19 cellular contexts compared by ENCODE assay signal in the genomic region with DNA sequence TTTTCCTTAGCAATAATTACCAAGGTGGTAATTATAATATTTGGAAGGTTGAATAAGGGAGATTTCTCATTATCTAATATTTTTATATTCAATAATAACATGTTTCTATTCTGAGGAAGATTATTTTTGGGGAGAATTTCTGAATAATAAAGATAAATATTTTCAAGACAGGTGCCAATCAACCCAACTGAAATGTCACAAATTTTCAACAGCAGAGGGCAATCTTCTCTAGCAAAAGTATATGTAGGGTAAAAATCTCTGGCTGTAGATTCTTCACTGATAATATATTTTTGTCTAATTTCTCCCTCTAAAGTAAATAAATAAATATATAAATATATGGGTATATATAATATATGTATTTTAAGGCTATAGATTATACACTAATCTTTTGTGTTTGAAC.
A peak's percentile ranks its signal among the peaks of the same experiment; 100 is the strongest.
DNase-seq lines count a peak whose midpoint lies in the region; ATAC-seq, FAIRE-seq and TF ChIP-seq lines count a peak whose summit lies in the region.
"Had no signal": no experiment of that assay in that cellular context is flagged by ENCODE, and none has a peak within 500 bp of the region (broad histone marks: within the 10 kb centered on the region; RNA-seq: fewer than 3 reads in every experiment).

No MANE protein-coding gene starts in this region.

- no peaks in the 10 kb centered on the region for H3K27me3 ChIP-seq in RWPE2 (ENCODE audit: insufficient read depth, poor library complexity, severe bottlenecking)
- H3K27me3 ChIP-seq: esophagus squamous epithelium, ovary had no signal

- no peak overlapping the region for H3K4me3 ChIP-seq in RWPE2 (ENCODE audit: severe bottlenecking)
- H3K4me3 ChIP-seq in kidney (ENCODE audit: low read length in 2 of 2): no peak overlapping the region
- no peak overlapping the region for H3K4me3 ChIP-seq in coronary artery
- H3K4me3 ChIP-seq: esophagus squamous epithelium, lung, ovary had no signal

- no peaks in the 10 kb centered on the region for H3K4me1 ChIP-seq in RWPE2 (ENCODE audit: insufficient read depth, poor library complexity, severe bottlenecking)
- no peaks in the 10 kb centered on the region for H3K4me1 ChIP-seq in kidney (ENCODE audit: control insufficient read depth in 1 of 2, insufficient read depth in 1 of 2, low read depth in 1 of 2, low read length in 2 of 2)
- H3K4me1 ChIP-seq: esophagus squamous epithelium had no signal

- DNase-seq in Kasumi-1 (lab: John Stamatoyannopoulos, UW) (peak; percentile 20 to 39), RWPE2 (ENCODE audit: low spot score) (no peak), kidney (no peak), D341Med (ENCODE audit: low spot score) (no peak), coronary artery (ENCODE audit: low spot score) (no peak), NCI-H1417 (lab: John Stamatoyannopoulos, UW) (no peak), SHP77 (lab: John Stamatoyannopoulos, UW) (no peak)
- DNase-seq: activated CD4-positive, alpha-beta T cell treated with anti-CD3 and anti-CD28 coated beads for 48 hours; activated gamma-delta T cell treated with Interleukin-2 at 50 U/mL for 16 hours; COR-L47; esophagus squamous epithelium; immature natural killer cell; NCI-H1694 treated with DMSO at 0.1 percent for 48 hours; NCI-H2227 treated with DMSO at 0.1 percent for 48 hours; ovary; stimulated activated CD4-positive, alpha-beta T cell treated with anti-CD3 and anti-CD28 coated beads, Interleukin-2, amount 100 ng/mL, for 48 hours had no signal

- peak; percentile 46 for TF ChIP-seq CTCF in C4-2B (conservative IDR thresholded peaks at IDR 0.05)
- TF ChIP-seq CTCF in RWPE2 (IDR thresholded peaks at IDR 0.05; ENCODE audit: poor library complexity, severe bottlenecking): peak; percentile 16
- peak; percentile 16 for TF ChIP-seq CTCF in kidney (IDR thresholded peaks at IDR 0.05; ENCODE audit: borderline replicate concordance, extremely low read depth, insufficient read depth)
- TF ChIP-seq CTCF in coronary artery (IDR thresholded peaks at IDR 0.05): no peak

- H3K9me3 ChIP-seq in RWPE2 (ENCODE audit: severe bottlenecking) (no peaks in the 10 kb centered on the region), kidney (ENCODE audit: control insufficient read depth in 1 of 2, low read length in 2 of 2) (no peaks in the 10 kb centered on the region)
- H3K9me3 ChIP-seq: esophagus squamous epithelium, ovary had no signal

- FAIRE-seq in kidney (lab: Jason Lieb, UNC): peak; percentile 44
- FAIRE-seq: TTC549 had no signal

- no peak overlapping the region for H3K27ac ChIP-seq in C4-2B
- no peak overlapping the region for H3K27ac ChIP-seq in RWPE2 (ENCODE audit: poor library complexity, severe bottlenecking)
- no peak overlapping the region for H3K27ac ChIP-seq in kidney (ENCODE audit: low read depth in 2 of 2, low read length in 2 of 2)
- H3K27ac ChIP-seq in coronary artery: no peak overlapping the region
- H3K27ac ChIP-seq: esophagus squamous epithelium, ovary had no signal

- no peak overlapping the region for H3K9ac ChIP-seq in kidney (ENCODE audit: low read length in 2 of 2)

- no peak for ATAC-seq in RWPE2 (ENCODE audit: low read depth)

- no peaks in the 10 kb centered on the region for H3K36me3 ChIP-seq in RWPE2 (ENCODE audit: low read depth)
- H3K36me3 ChIP-seq in kidney (ENCODE audit: control insufficient read depth in 1 of 2, insufficient read depth in 2 of 2, low read length in 2 of 2): no peaks in the 10 kb centered on the region
- H3K36me3 ChIP-seq: esophagus squamous epithelium, ovary had no signal

- intact Hi-C loops in kidney (cut with DNase I): no loop called here

Comparison
In these comparisons a context has a peak if more than half of its experiments do, and no peak if none do; other contexts are left out.
1. DNase-seq: peak in Kasumi-1 (2 of 2); none in RWPE2 (single experiment), kidney (single experiment), D341Med (single experiment), coronary artery (single experiment), NCI-H1417 (0 of 3) and SHP77 (0 of 2).